In the genomic region with DNA sequence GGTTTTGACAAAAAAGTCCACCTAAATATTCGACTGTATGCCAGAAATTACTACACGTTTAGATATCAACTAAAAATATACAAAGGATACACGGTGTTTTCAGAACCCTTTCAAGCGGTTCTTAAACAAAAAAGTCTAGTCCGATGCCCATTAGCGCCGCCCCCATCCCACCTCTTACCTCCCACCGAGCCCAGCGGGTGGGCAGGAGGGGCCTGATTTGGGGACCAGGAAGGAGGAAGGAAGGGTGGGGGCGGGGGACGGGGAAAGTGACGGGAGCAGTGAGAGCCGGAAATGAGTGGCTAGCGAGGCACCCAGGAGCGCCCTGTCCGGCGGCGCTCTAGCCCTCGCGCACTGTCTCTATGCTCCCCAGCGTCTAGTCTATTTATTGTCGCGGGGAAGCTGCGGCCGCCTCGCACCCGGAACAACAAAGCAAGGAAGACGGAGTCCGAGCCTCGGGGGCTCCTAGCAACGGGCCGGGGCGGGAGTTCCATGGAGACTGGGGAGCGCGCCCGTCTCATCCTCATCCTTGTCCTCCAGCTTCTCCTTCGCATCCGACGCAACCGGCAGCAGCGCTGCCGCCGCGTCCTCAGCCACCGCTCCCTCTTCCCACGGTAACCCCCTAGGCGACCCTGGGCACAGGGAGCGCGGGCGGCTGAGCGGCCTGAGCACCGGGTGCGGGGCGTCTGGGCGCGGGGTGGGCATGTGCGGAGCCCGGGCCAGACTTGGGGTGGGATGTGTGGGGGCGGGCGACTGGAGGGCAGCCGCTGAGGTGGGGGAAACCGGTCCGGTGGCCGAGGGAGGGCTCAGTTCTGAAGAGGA, we compare ENCODE assay signal across 8 cellular contexts. TPM values are rescaled to one million over a fixed set of nuclear protein-coding genes. Genes with fewer than 3 reads are reported as not detected.
DNase-seq lines count a peak whose midpoint lies in the region; ATAC-seq, FAIRE-seq and TF ChIP-seq lines count a peak whose summit lies in the region.

Gene TBPL1 (plus strand): TSS at position 410 of the 819 bp plus-strand sequence. CDS start 26,902 bp downstream, outside the sequence.

- no peaks in the 10 kb centered on the region for H3K27me3 ChIP-seq in mammary epithelial cell (ENCODE audit: insufficient read depth, low read length)
- no peaks in the 10 kb centered on the region for H3K27me3 ChIP-seq in small intestine (ENCODE audit: control insufficient read depth in 2 of 2, insufficient read depth in 2 of 2, low read length in 2 of 2)

- no peaks in the 10 kb centered on the region for H4K20me1 ChIP-seq in mammary epithelial cell (ENCODE audit: insufficient read depth, low read length)

- under 1% methylated on average over 21 of the region's 64 CpGs for WGBS in mammary epithelial cell (ENCODE audit: low coverage, missing lambda C conversion rate)
- WGBS in small intestine, 3 donors: 0 to 1% (median 0%) methylated on average over 57 to 64 of the region's 64 CpGs

- H3K9me3 ChIP-seq in mammary epithelial cell (replicated peaks; ENCODE audit: insufficient read depth, low read length) (no peaks in the 10 kb centered on the region), small intestine (ENCODE audit: control insufficient read depth, low read depth) (no peaks in the 10 kb centered on the region)

- peak within 1 kb of the TSS; percentile 96 for H3K4me2 ChIP-seq in mammary epithelial cell (ENCODE audit: insufficient read depth, low read depth, low read length)

- FAIRE-seq in small intestine (lab: Jason Lieb, UNC): no peak

- DNase-seq in AG08395 (ENCODE audit: low spot score) (peak; percentile 91), NCI-H2196 treated with DMSO at 0.1 percent for 48 hours (lab: John Stamatoyannopoulos, UW; ENCODE audit: unreplicated experiment) (peak; percentile 82), mammary epithelial cell (peak; percentile 88), iPS-NIHi11 (ENCODE audit: low spot score) (peak; percentile 92), small intestine (peak; percentile 93)

- H3K79me2 ChIP-seq in mammary epithelial cell (ENCODE audit: insufficient read depth, low read length): peaks cover 50% of the 10 kb centered on the region

- peak within 1 kb of the TSS; percentile 97 for H2AFZ ChIP-seq in mammary epithelial cell (ENCODE audit: low read depth, low read length)

- intact Hi-C loops in mammary epithelial cell (cut with micrococcal nuclease): loop anchor here (2.0 kb wide), 1 partner anchor 20 kb away; no protein-coding TSS in a partner anchor

- in situ Hi-C loops in mammary epithelial cell (cut with MboI; ENCODE audit: low sequenced_read_pairs in 2 of 2): no loop called here

- H3K4me1 ChIP-seq in mammary epithelial cell (ENCODE audit: insufficient read depth, low read length) (peaks cover 17% of the 10 kb centered on the region), small intestine (ENCODE audit: control insufficient read depth in 2 of 2, insufficient read depth in 1 of 2, low read depth in 1 of 2, low read length in 1 of 2) (peaks cover 6 to 8% of the 10 kb centered on the region in 2 donors)

- ATAC-seq in GM18907 (IDR thresholded peaks at IDR 0.05; ENCODE audit: unreplicated experiment) (peak; percentile 93), HG03139 (IDR thresholded peaks at IDR 0.05; ENCODE audit: unreplicated experiment) (peak; percentile 89)

- BruUV-seq in mammary epithelial cell (replicated peaks; lab: Mats Ljungman, UMichigan): no TSS peak

- H3K27ac ChIP-seq in mammary epithelial cell (ENCODE audit: insufficient read depth, low read depth, low read length): peak within 1 kb of the TSS; percentile 66
- H3K27ac ChIP-seq in small intestine (ENCODE audit: low read depth in 1 of 2, low read length in 1 of 2): peak within 1 kb of the TSS; percentile 56 to 92

- peak within 1 kb of the TSS; percentile 83 for H3K9ac ChIP-seq in mammary epithelial cell (ENCODE audit: insufficient read depth, low read length)

- CTCF ChIA-PET in mammary epithelial cell (lab: Charles Lee; ENCODE audit: low non-redundant PET): no interaction called here

- H3K36me3 ChIP-seq in mammary epithelial cell (ENCODE audit: insufficient read depth, low read length) (no peaks in the 10 kb centered on the region), small intestine (ENCODE audit: control insufficient read depth in 2 of 2, insufficient read depth in 2 of 2, low read length in 2 of 2) (no peaks in the 10 kb centered on the region)

- H3K4me3 ChIP-seq in WI38 (ENCODE audit: low read depth, low read length): peak within 1 kb of the TSS; percentile 81
- H3K4me3 ChIP-seq in mammary epithelial cell (replicated peaks in 1 of 3; ENCODE audit: insufficient read depth in 1 of 3, low read depth in 2 of 3, low read length in 3 of 3): peak within 1 kb of the TSS; percentile 57 to 96 (median 88)
- peak within 1 kb of the TSS; percentile 86 to 95 for H3K4me3 ChIP-seq in small intestine (ENCODE audit: low read depth in 1 of 2, low read length in 2 of 2)

- TF ChIP-seq CTCF in WI38 (IDR thresholded peaks at IDR 0.05; ENCODE audit: low read depth, low read length): no peak
- TF ChIP-seq CTCF in mammary epithelial cell (conservative IDR thresholded peaks at IDR 0.05 in 1 of 2, IDR thresholded peaks at IDR 0.05 in 1 of 2; ENCODE audit: extremely low read depth in 1 of 2, insufficient read depth in 1 of 2, low read depth in 1 of 2, low read length in 2 of 2): no peak

- dilution Hi-C loops in mammary epithelial cell (cut with HindIII; ENCODE audit: low sequenced_read_pairs): no loop called here

RNA-seq across cellular contexts. Expression of gene TBPL1, which starts in this region (rescaled TPM):
- total RNA-seq in mammary epithelial cell: 10 to 100 TPM; 19.2 to 25.6 TPM
- polyA plus RNA-seq in mammary epithelial cell: 23.7 TPM
- 1.2 TPM for polyA minus RNA-seq in mammary epithelial cell
- polyA plus RNA-seq in small intestine: 10 to 100 TPM; 17.4 to 31.1 (median 29.5) TPM

Comparison
In these comparisons a context has a peak if more than half of its experiments do, and no peak if none do; other contexts are left out.
1. Peak in every context shown above with its lines: DNase-seq, ATAC-seq, H3K4me3 ChIP-seq and H3K27ac ChIP-seq.